9 cellular contexts compared by ENCODE assay signal in genomic region chr6:146635174-146635573, GRCh38. TPM values are rescaled to one million over a fixed set of nuclear protein-coding genes. Genes with fewer than 3 reads are reported as not detected.
"Had no signal": no experiment of that assay in that cellular context is flagged by ENCODE, and none has a peak within 500 bp of the region (broad histone marks: within the 10 kb centered on the region; RNA-seq: fewer than 3 reads in every experiment).

No MANE protein-coding gene starts in this region.

- H2AFZ ChIP-seq: GM23338 had no signal

- H3K27ac ChIP-seq: HL-60 had no signal

- H3K4me3 ChIP-seq: GM23338 had no signal

- H3K4me2 ChIP-seq: GM23338 had no signal

- DNase-seq: H9, HCEC 1CT, KBM-7 had no signal

RNA-seq across cellular contexts. Expression of gene ADGB, which starts 36.4 kb away (rescaled TPM):
- total RNA-seq: GM23338, H1, H9, HepG2, HT1080 had no signal
- polyA plus RNA-seq: GM23338, H1, HepG2, IgD-negative memory B cell had no signal
